7 cellular contexts compared by ENCODE assay signal in the genomic region with DNA sequence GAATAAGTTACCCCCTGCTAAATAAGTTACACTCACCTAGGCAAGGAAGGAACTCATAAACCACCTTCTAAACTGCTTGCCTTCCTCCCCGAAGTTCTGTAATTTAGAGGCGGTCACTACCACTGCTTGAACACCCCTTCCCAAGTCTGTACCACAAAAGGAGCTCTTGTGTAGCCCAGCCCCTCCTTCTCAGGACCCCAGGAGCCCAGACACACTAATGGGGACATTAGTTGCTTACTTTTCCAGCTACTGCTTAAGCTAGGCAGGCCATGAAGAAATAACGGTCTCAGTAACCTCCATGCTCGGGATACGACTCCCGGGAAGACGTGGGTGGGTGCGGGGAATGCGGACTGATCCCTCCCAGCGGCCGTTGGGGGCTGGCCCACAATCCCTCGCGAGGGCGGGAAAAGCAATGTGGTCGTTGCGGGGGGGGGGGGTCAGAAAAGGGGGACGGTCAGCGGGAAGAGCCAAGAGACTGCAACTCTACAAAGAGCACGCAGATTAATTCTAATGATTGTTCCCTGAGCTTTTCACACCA. TPM values are rescaled to one million over a fixed set of nuclear protein-coding genes. Genes with fewer than 3 reads are reported as not detected.
DNase-seq lines count a peak whose midpoint lies in the region; ATAC-seq and TF ChIP-seq lines count a peak whose summit lies in the region.

A gene with protein sequence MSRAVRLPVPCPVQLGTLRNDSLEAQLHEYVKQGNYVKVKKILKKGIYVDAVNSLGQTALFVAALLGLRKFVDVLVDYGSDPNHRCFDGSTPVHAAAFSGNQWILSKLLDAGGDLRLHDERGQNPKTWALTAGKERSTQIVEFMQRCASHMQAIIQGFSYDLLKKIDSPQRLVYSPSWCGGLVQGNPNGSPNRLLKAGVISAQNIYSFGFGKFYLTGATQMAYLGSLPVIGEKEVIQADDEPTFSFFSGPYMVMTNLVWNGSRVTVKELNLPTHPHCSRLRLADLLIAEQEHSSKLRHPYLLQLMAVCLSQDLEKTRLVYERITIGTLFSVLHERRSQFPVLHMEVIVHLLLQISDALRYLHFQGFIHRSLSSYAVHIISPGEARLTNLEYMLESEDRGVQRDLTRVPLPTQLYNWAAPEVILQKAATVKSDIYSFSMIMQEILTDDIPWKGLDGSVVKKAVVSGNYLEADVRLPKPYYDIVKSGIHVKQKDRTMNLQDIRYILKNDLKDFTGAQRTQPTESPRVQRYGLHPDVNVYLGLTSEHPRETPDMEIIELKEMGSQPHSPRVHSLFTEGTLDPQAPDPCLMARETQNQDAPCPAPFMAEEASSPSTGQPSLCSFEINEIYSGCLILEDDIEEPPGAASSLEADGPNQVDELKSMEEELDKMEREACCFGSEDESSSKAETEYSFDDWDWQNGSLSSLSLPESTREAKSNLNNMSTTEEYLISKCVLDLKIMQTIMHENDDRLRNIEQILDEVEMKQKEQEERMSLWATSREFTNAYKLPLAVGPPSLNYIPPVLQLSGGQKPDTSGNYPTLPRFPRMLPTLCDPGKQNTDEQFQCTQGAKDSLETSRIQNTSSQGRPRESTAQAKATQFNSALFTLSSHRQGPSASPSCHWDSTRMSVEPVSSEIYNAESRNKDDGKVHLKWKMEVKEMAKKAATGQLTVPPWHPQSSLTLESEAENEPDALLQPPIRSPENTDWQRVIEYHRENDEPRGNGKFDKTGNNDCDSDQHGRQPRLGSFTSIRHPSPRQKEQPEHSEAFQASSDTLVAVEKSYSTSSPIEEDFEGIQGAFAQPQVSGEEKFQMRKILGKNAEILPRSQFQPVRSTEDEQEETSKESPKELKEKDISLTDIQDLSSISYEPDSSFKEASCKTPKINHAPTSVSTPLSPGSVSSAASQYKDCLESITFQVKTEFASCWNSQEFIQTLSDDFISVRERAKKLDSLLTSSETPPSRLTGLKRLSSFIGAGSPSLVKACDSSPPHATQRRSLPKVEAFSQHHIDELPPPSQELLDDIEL (N-terminal part only) (minus strand): TSS at position 345 of the 538 bp plus-strand sequence. CDS start 40,044 bp downstream, outside the sequence.

- DNase-seq in activated CD8-positive, alpha-beta memory T cell treated with anti-CD3 and anti-CD28 coated beads, Interleukin-2, amount 10 ng/mL, durations not matched to agents 7 days and 5 days, result no peak
- no peak for DNase-seq in stomach
- no peak for DNase-seq in NCI-H526 (lab: John Stamatoyannopoulos, UW)
- no peak for DNase-seq in AML-193 (lab: John Stamatoyannopoulos, UW)
- no peak for DNase-seq in superior temporal gyrus (ENCODE audit: extremely low spot score)

- H3K9me3 ChIP-seq in HUES48 (ENCODE audit: control insufficient read depth, insufficient read depth, low read length) (no peaks in the 10 kb centered on the region), iPS-18a (ENCODE audit: control insufficient read depth, low read depth, low read length) (no peaks in the 10 kb centered on the region), stomach (no peaks in the 10 kb centered on the region)

- peak within 1 kb of the TSS; percentile 98 for H3K27ac Mint-ChIP-seq in activated CD8-positive, alpha-beta memory T cell treated with anti-CD3 and anti-CD28 coated beads, Interleukin-2, amount 10 ng/mL, durations not matched to agents 7 days and 5 days

- no peaks in the 10 kb centered on the region for H3K9me3 Mint-ChIP-seq in activated CD8-positive, alpha-beta memory T cell treated with anti-CD3 and anti-CD28 coated beads, Interleukin-2, amount 10 ng/mL, durations not matched to agents 7 days and 5 days (ENCODE audit: low read depth)

- peak within 1 kb of the TSS; percentile 72 for H3K9ac ChIP-seq in HUES48 (ENCODE audit: low read depth, low read length)
- peak within 1 kb of the TSS; percentile 88 for H3K9ac ChIP-seq in iPS-18a (ENCODE audit: low read length)

- TF ChIP-seq POLR2A in stomach (IDR thresholded peaks at IDR 0.05), result no peak

- no peaks in the 10 kb centered on the region for H3K27me3 Mint-ChIP-seq in activated CD8-positive, alpha-beta memory T cell treated with anti-CD3 and anti-CD28 coated beads, Interleukin-2, amount 10 ng/mL, durations not matched to agents 7 days and 5 days

- CTCF ChIA-PET in activated CD8-positive, alpha-beta memory T cell treated with anti-CD3 and anti-CD28 coated beads, Interleukin-2, amount 10 ng/mL, durations not matched to agents 7 days and 5 days (lab: Charles Lee), result interaction anchor here (1.4 to 1.6 kb wide), 3 partner anchors 8 to 314 kb away, joined by 4 to 9 read pairs (median 6); no protein-coding TSS in a partner anchor

- H3K4me3 ChIP-seq in HUES48 (ENCODE audit: low read depth, low read length) (peak within 1 kb of the TSS; percentile 60), iPS-18a (ENCODE audit: low read length) (peak within 1 kb of the TSS; percentile 82), stomach (peak within 1 kb of the TSS; percentile 56 to 86 (median 70))

- intact Hi-C loops in stomach (cut with DNase I; ENCODE audit: low total_unique reads), result no loop called here

- TF ChIP-seq EP300 in stomach (IDR thresholded peaks at IDR 0.05), result no peak

- H3K27me3 ChIP-seq in HUES48 (ENCODE audit: control insufficient read depth, insufficient read depth, low read length), result peaks cover 8% of the 10 kb centered on the region; the same call in 1 of the 2 replicates
- peaks cover 11% of the 10 kb centered on the region for H3K27me3 ChIP-seq in iPS-18a (ENCODE audit: control insufficient read depth, insufficient read depth, low read length)
- H3K27me3 ChIP-seq in stomach, result no peaks in the 10 kb centered on the region

- H3K4me1 ChIP-seq in HUES48 (ENCODE audit: control insufficient read depth, insufficient read depth, low read length), result peaks cover 8% of the 10 kb centered on the region
- H3K4me1 ChIP-seq in iPS-18a (ENCODE audit: control insufficient read depth, low read depth, low read length), result peaks cover 8% of the 10 kb centered on the region
- peaks cover 12 to 31% (median 20%) of the 10 kb centered on the region in 4 donors for H3K4me1 ChIP-seq in stomach

- H3K27ac ChIP-seq in HUES48 (ENCODE audit: low read depth, low read length) (peak within 1 kb of the TSS; percentile 63), iPS-18a (ENCODE audit: low read length) (peak within 1 kb of the TSS; percentile 57), stomach (peak within 1 kb of the TSS; percentile 79 to 91 (median 88))

- ATAC-seq in activated CD8-positive, alpha-beta memory T cell treated with anti-CD3 and anti-CD28 coated beads, Interleukin-2, amount 10 ng/mL, durations not matched to agents 7 days and 5 days, result no peak

- H3K36me3 Mint-ChIP-seq in activated CD8-positive, alpha-beta memory T cell treated with anti-CD3 and anti-CD28 coated beads, Interleukin-2, amount 10 ng/mL, durations not matched to agents 7 days and 5 days, result peaks cover 23% of the 10 kb centered on the region

- peak within 1 kb of the TSS; percentile 99 for H3K4me3 Mint-ChIP-seq in activated CD8-positive, alpha-beta memory T cell treated with anti-CD3 and anti-CD28 coated beads, Interleukin-2, amount 10 ng/mL, durations not matched to agents 7 days and 5 days

- no peak for TF ChIP-seq CTCF in stomach (IDR thresholded peaks at IDR 0.05)

- H3K36me3 ChIP-seq in HUES48 (ENCODE audit: control insufficient read depth, insufficient read depth, low read length), result peaks cover 4% of the 10 kb centered on the region; the same call in 1 of the 2 replicates
- no peaks in the 10 kb centered on the region for H3K36me3 ChIP-seq in iPS-18a (ENCODE audit: control insufficient read depth, low read depth, low read length)
- peaks cover 0 to 18% (median 12%) of the 10 kb centered on the region in 4 donors for H3K36me3 ChIP-seq in stomach

- WGBS in stomach, 5 donors, result 84 to 91% (median 90%) methylated on average over 18 to 19 of the region's 19 CpGs

- peaks cover 34% of the 10 kb centered on the region for H3K4me1 Mint-ChIP-seq in activated CD8-positive, alpha-beta memory T cell treated with anti-CD3 and anti-CD28 coated beads, Interleukin-2, amount 10 ng/mL, durations not matched to agents 7 days and 5 days

RNA-seq across cellular contexts. Expression of the gene that starts here (rescaled TPM):
- total RNA-seq in activated CD8-positive, alpha-beta memory T cell treated with anti-CD3 and anti-CD28 coated beads, Interleukin-2, amount 10 ng/mL, durations not matched to agents 7 days and 5 days, result under 1 TPM; 0.28 to 0.35 TPM
- total RNA-seq in stomach, result not detected
- polyA plus RNA-seq in stomach, result under 1 TPM in 2 of 3 donors, not detected in 1; 0.03 to 0.06 TPM
